28 cellular contexts compared by ENCODE assay signal in the genomic region with DNA sequence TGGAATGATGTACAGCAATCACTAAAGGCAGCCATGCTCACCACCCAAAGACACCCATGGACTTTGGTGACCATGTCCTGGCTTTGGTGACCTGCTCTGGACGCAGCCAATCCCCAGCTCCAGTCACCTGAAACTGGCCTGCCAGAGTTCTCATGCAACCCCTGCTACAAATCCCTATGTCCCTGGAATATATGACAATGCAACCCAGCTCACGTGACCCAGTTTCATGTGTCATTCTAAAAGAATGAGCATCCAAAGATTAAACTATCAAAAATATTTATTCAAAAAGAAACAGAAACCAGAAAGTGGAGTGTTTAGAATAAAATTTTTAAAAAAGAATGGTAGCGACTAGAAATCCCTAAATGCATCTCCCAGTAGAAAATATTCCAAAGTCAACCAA.
DNase-seq lines count a peak whose midpoint lies in the region; ATAC-seq and TF ChIP-seq lines count a peak whose summit lies in the region.
"Had no signal": no experiment of that assay in that cellular context is flagged by ENCODE, and none has a peak within 500 bp of the region (broad histone marks: within the 10 kb centered on the region; RNA-seq: fewer than 3 reads in every experiment).

No MANE protein-coding gene starts in this region.

- TF ChIP-seq CTCF in fibroblast of the aortic adventitia (IDR thresholded peaks at IDR 0.05; ENCODE audit: insufficient read depth, low read length) = no peak

- peak; percentile 35 for DNase-seq in A172 (ENCODE audit: low spot score)
- peak; percentile 58 for DNase-seq in HCEC 1CT
- peak; percentile 28 for DNase-seq in astrocyte of the hippocampus (ENCODE audit: low read depth, low spot score)
- peak; percentile 48 for DNase-seq in fibroblast of the aortic adventitia (ENCODE audit: low read depth)
- no peak for DNase-seq in SK-N-DZ (ENCODE audit: low spot score)
- DNase-seq in activated CD4-positive, alpha-beta T cell treated with anti-CD3 and anti-CD28 coated beads, Interleukin-2, amount 50 U/mL, for 1 hour = no peak
- DNase-seq in activated CD4-positive, alpha-beta T cell treated with anti-CD3 and anti-CD28 coated beads, Interleukin-2, amount 10 ng/mL, durations not matched to agents 7 days and 5 days = no peak
- DNase-seq: activated CD4-positive, alpha-beta memory T cell treated with anti-CD3 and anti-CD28 coated beads, Interleukin-2, amount 10 ng/mL, durations not matched to agents 7 days and 5 days; activated CD4-positive, CD25-positive, alpha-beta regulatory T cell; Caco-2; cortex of kidney; DND-41; H9; heart right ventricle; left colon; mesendoderm; NCI-H1105 treated with DMSO at 0.1 percent for 48 hours; NCI-H2029 treated with DMSO at 0.1 percent for 48 hours; NCI-H748 treated with DMSO at 0.1 percent for 48 hours; nucleus accumbens; small intestine; stimulated activated CD4-positive, alpha-beta T cell treated with anti-CD3 and anti-CD28 coated beads, Interleukin-1b, Interleukin-23, amount 100 ng/mL, for 48 hours; upper lobe of left lung had no signal

- no peaks in the 10 kb centered on the region for H3K9me3 Mint-ChIP-seq in activated CD4-positive, alpha-beta T cell treated with anti-CD3 and anti-CD28 coated beads, Interleukin-2, amount 10 ng/mL, durations not matched to agents 7 days and 5 days
- H3K9me3 Mint-ChIP-seq: activated CD4-positive, alpha-beta memory T cell treated with anti-CD3 and anti-CD28 coated beads, Interleukin-2, amount 10 ng/mL, durations not matched to agents 7 days and 5 days; activated T-helper 2 cell treated with anti-CD3 and anti-CD28 coated beads, Interferon-gamma antibody, Interleukin-2, Interleukin-4, amounts not matched to agents 10 μg/mL and 5 μg/mL and 100 μg/mL, durations not matched to agents 14 hours and 24 hours and 36 hours; H9 had no signal

- H3K27ac Mint-ChIP-seq in activated CD4-positive, alpha-beta T cell treated with anti-CD3 and anti-CD28 coated beads, Interleukin-2, amount 10 ng/mL, durations not matched to agents 7 days and 5 days = no peak overlapping the region
- H3K27ac Mint-ChIP-seq: activated CD4-positive, alpha-beta memory T cell treated with anti-CD3 and anti-CD28 coated beads, Interleukin-2, amount 10 ng/mL, durations not matched to agents 7 days and 5 days; activated T-helper 2 cell treated with anti-CD3 and anti-CD28 coated beads, Interferon-gamma antibody, Interleukin-2, Interleukin-4, amounts not matched to agents 10 μg/mL and 5 μg/mL and 100 μg/mL, durations not matched to agents 14 hours and 24 hours and 36 hours; H9; IgD-negative memory B cell had no signal

- CTCF ChIA-PET in activated CD4-positive, alpha-beta T cell treated with anti-CD3 and anti-CD28 coated beads, Interleukin-2, amount 10 ng/mL, durations not matched to agents 7 days and 5 days (lab: Charles Lee) = no interaction called here

- ATAC-seq in HG02870 (IDR thresholded peaks at IDR 0.05; ENCODE audit: unreplicated experiment) = no peak
- ATAC-seq: heart right ventricle, left colon had no signal

- no peak overlapping the region for H3K4me3 ChIP-seq in fibroblast of the aortic adventitia (ENCODE audit: low read depth, low read length)
- H3K4me3 ChIP-seq: BLaER1, breast epithelium, heart right ventricle, upper lobe of left lung had no signal

- H3K27me3 Mint-ChIP-seq in activated CD4-positive, alpha-beta T cell treated with anti-CD3 and anti-CD28 coated beads, Interleukin-2, amount 10 ng/mL, durations not matched to agents 7 days and 5 days = no peaks in the 10 kb centered on the region
- H3K27me3 Mint-ChIP-seq: activated CD4-positive, alpha-beta memory T cell treated with anti-CD3 and anti-CD28 coated beads, Interleukin-2, amount 10 ng/mL, durations not matched to agents 7 days and 5 days; IgD-negative memory B cell had no signal

- H3K36me3 Mint-ChIP-seq in activated CD4-positive, alpha-beta T cell treated with anti-CD3 and anti-CD28 coated beads, Interleukin-2, amount 10 ng/mL, durations not matched to agents 7 days and 5 days (ENCODE audit: low read depth) = no peaks in the 10 kb centered on the region
- H3K36me3 Mint-ChIP-seq: IgD-negative memory B cell had no signal

- no peak overlapping the region for H3K4me3 Mint-ChIP-seq in activated CD4-positive, alpha-beta T cell treated with anti-CD3 and anti-CD28 coated beads, Interleukin-2, amount 10 ng/mL, durations not matched to agents 7 days and 5 days
- H3K4me3 Mint-ChIP-seq: activated CD4-positive, alpha-beta memory T cell treated with anti-CD3 and anti-CD28 coated beads, Interleukin-2, amount 10 ng/mL, durations not matched to agents 7 days and 5 days; H9; IgD-negative memory B cell had no signal

- POLR2A ChIA-PET in activated CD4-positive, alpha-beta T cell treated with anti-CD3 and anti-CD28 coated beads, Interleukin-2, amount 10 ng/mL, durations not matched to agents 7 days and 5 days (lab: Charles Lee) = no interaction called here

- H3K4me1 Mint-ChIP-seq in activated CD4-positive, alpha-beta T cell treated with anti-CD3 and anti-CD28 coated beads, Interleukin-2, amount 10 ng/mL, durations not matched to agents 7 days and 5 days = no peaks in the 10 kb centered on the region
- H3K4me1 Mint-ChIP-seq: activated CD4-positive, alpha-beta memory T cell treated with anti-CD3 and anti-CD28 coated beads, Interleukin-2, amount 10 ng/mL, durations not matched to agents 7 days and 5 days; IgD-negative memory B cell had no signal

Comparison
In these comparisons a context has a peak if more than half of its experiments do, and no peak if none do; other contexts are left out.
1. DNase-seq: peak in A172 (single experiment), HCEC 1CT (single experiment), astrocyte of the hippocampus (single experiment) and fibroblast of the aortic adventitia (single experiment); none in SK-N-DZ (single experiment), activated CD4-positive, alpha-beta T cell treated with anti-CD3 and anti-CD28 coated beads, Interleukin-2, amount 50 U/mL, for 1 hour (single experiment) and activated CD4-positive, alpha-beta T cell treated with anti-CD3 and anti-CD28 coated beads, Interleukin-2, amount 10 ng/mL, durations not matched to agents 7 days and 5 days (single experiment).